1 cellular context compared by ENCODE assay signal in the genomic region with DNA sequence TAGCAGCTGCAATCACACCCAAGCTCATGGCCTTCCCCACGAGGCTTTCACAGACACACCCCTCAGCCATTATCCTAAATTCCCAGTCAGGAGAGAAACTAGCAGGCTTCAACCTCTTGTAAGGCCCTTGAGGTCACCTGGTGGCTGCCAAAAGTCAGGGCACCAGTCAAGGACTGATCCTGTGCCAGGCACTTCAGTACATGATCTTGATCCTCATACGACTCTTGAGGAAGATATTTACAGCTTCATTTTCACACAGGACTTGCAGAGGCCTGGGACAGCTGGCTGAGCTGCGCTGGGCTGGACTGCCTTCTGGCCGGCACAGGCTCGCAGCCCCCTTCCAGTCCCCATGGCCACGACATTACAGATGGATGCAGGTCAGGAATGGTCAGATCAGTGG.
TF ChIP-seq lines count a peak whose summit lies in the region.

No MANE protein-coding gene starts in this region.

TF ChIP-seq in K562, 482 proteins besides CTCF, POLR2A, EP300 and RAD21:
- TF ChIP-seq, protein P1, sequence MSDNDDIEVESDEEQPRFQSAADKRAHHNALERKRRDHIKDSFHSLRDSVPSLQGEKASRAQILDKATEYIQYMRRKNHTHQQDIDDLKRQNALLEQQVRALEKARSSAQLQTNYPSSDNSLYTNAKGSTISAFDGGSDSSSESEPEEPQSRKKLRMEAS (CRISPR knock-in tag; IDR thresholded peaks at IDR 0.05): no peak
- TF ChIP-seq POLR2G (IDR thresholded peaks at IDR 0.05; ENCODE audit: low read depth, low read length): peak; percentile 39; the same call in 1 of the 2 replicates
- no peak for TF ChIP-seq PHB (CRISPR knock-in tag; IDR thresholded peaks at IDR 0.05)
- no peak for TF ChIP-seq FOXJ2 (tag; IDR thresholded peaks at IDR 0.05)
